8 cellular contexts compared by ENCODE assay signal in the genomic region with DNA sequence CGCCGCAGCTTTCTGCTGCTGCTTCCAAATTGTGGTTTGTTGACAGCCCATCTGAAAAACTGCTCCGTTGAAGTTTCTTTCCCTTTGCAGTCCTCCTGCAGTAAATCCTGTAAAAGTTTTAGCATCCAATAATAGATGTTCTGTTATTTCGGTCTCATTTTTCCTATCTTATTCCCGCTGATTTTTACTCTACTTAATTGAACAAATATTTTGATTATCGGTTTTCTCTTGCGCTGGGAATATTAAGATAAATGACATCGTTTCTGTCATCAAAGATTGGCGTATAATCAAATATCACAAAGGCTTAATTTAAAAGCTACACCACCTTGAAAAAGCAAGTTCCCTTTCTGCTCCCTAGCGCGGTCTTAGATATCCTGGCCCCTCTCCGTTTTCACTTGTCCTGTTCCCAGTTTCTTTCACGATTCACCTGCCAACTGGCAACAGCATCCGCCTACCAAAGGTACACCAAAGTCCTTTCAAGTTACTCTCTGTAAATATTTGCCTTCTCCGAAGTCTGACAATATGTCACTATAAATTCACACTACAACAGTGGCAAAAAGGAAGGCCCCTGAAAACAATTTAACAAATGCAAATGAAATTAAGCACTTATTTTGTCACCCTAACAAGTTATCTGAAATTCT. TPM values are rescaled to one million over a fixed set of nuclear protein-coding genes. Genes with fewer than 3 reads are reported as not detected.
DNase-seq lines count a peak whose midpoint lies in the region; ATAC-seq and TF ChIP-seq lines count a peak whose summit lies in the region.

No MANE protein-coding gene starts in this region.

- H3K27me3 ChIP-seq in colonic mucosa (no peaks in the 10 kb centered on the region), muscle layer of colon (ENCODE audit: control insufficient read depth in 1 of 2, insufficient read depth in 2 of 2, low read length in 2 of 2) (no peaks in the 10 kb centered on the region)

- no peaks in the 10 kb centered on the region for H3K36me3 ChIP-seq in ES-I3 (ENCODE audit: insufficient read depth, low read length)
- no peaks in the 10 kb centered on the region for H3K36me3 ChIP-seq in colonic mucosa
- no peaks in the 10 kb centered on the region for H3K36me3 ChIP-seq in muscle layer of colon (ENCODE audit: insufficient read depth, low read length)

- H3K4me1 ChIP-seq in ES-I3 (ENCODE audit: insufficient read depth, low read length), result peaks cover 15% of the 10 kb centered on the region
- no peaks in the 10 kb centered on the region for H3K4me1 ChIP-seq in colonic mucosa
- peaks cover 15% of the 10 kb centered on the region for H3K4me1 ChIP-seq in muscle layer of colon (ENCODE audit: insufficient read depth, low read length)

- no peak for TF ChIP-seq CTCF in colonic mucosa (IDR thresholded peaks at IDR 0.05)

- intact Hi-C loops in colonic mucosa (cut with DNase I), result no loop called here

- no peaks in the 10 kb centered on the region for H3K9me3 ChIP-seq in ES-I3 (ENCODE audit: control insufficient read depth, insufficient read depth, low read length)
- H3K9me3 ChIP-seq in colonic mucosa, result no peaks in the 10 kb centered on the region
- no peaks in the 10 kb centered on the region for H3K9me3 ChIP-seq in muscle layer of colon (ENCODE audit: low read length)

- no peak for ATAC-seq in HG03045 (IDR thresholded peaks at IDR 0.05; ENCODE audit: unreplicated experiment)
- no peak for ATAC-seq in GM21825 (IDR thresholded peaks at IDR 0.05; ENCODE audit: unreplicated experiment)
- ATAC-seq in GM21717 (IDR thresholded peaks at IDR 0.05; ENCODE audit: unreplicated experiment), result no peak

- H3K27ac ChIP-seq in colonic mucosa (peak overlapping the region; percentile 96), muscle layer of colon (ENCODE audit: low read depth, low read length) (peak overlapping the region; percentile 73)

- peak overlapping the region; percentile 60 for H3K9ac ChIP-seq in ES-I3 (ENCODE audit: low read depth, low read length)
- peak overlapping the region; percentile 83 to 96 for H3K9ac ChIP-seq in colonic mucosa (ENCODE audit: low read depth in 2 of 2, low read length in 2 of 2)
- peak overlapping the region; percentile 81 for H3K9ac ChIP-seq in muscle layer of colon (ENCODE audit: low read length)

- peak overlapping the region; percentile 95 for H3K4me3 ChIP-seq in colonic mucosa
- H3K4me3 ChIP-seq in muscle layer of colon (ENCODE audit: low read depth in 1 of 2, low read length in 2 of 2), result peak overlapping the region; percentile 73 to 93

- DNase-seq in NCI-H146 (lab: John Stamatoyannopoulos, UW) (peak; percentile 39), colonic mucosa (peak; percentile 74), cerebellar nuclear complex (lab: John Stamatoyannopoulos, UW) (no peak)

RNA-seq across cellular contexts. Expression of a gene that starts 1.0 kb away (rescaled TPM):
- total RNA-seq in colonic mucosa, result 10 to 100 TPM; 36.5 to 48.6 TPM

Comparison
In these comparisons a context has a peak if more than half of its experiments do, and no peak if none do; other contexts are left out.
1. DNase-seq: peak in NCI-H146 (single experiment) and colonic mucosa (single experiment); none in cerebellar nuclear complex (0 of 2).
2. Peak in every context shown above with its lines, with median percentiles within 50 percentile points of each other: H3K9ac ChIP-seq.